20 cellular contexts compared by ENCODE assay signal in genomic region chrX:45351478-45351877, GRCh38.
DNase-seq lines count a peak whose midpoint lies in the region; ATAC-seq, FAIRE-seq and TF ChIP-seq lines count a peak whose summit lies in the region.
"Had no signal": no experiment of that assay in that cellular context is flagged by ENCODE, and none has a peak within 500 bp of the region (broad histone marks: within the 10 kb centered on the region; RNA-seq: fewer than 3 reads in every experiment).

No MANE protein-coding gene starts in this region.

- CTCF ChIA-PET in AG04450 (lab: Charles Lee) = no interaction called here

- no peak for FAIRE-seq in bronchial epithelial cell (lab: Jason Lieb, UNC)
- FAIRE-seq: colon, D721Med, H1 had no signal

- H3K27me3 ChIP-seq in AG04450 (ENCODE audit: control insufficient read depth, insufficient read depth, low read length) = no peaks in the 10 kb centered on the region
- no peaks in the 10 kb centered on the region for H3K27me3 ChIP-seq in bronchial epithelial cell (ENCODE audit: control insufficient read depth, insufficient read depth, low read length)
- no peaks in the 10 kb centered on the region for H3K27me3 ChIP-seq in left lung
- no peaks in the 10 kb centered on the region for H3K27me3 ChIP-seq in uterus
- H3K27me3 ChIP-seq: upper lobe of right lung had no signal

- H3K9me3 ChIP-seq in AG04450 (ENCODE audit: control insufficient read depth, insufficient read depth, low read length) (no peaks in the 10 kb centered on the region), left lung (peaks cover 0 to 3% of the 10 kb centered on the region in 2 donors), uterus (no peaks in the 10 kb centered on the region)
- H3K9me3 ChIP-seq: upper lobe of right lung had no signal

- POLR2A ChIA-PET in AG04450 (lab: Yijun Ruan, JAX) = no interaction called here

- ATAC-seq in left lung (peak; percentile 63), GM21515 (IDR thresholded peaks at IDR 0.05; ENCODE audit: unreplicated experiment) (no peak)
- ATAC-seq: natural killer cell treated with Interleukin-12 subunit alpha and Interleukin-12 subunit beta and Interleukin-15 and Interleukin-18, amount 100 ng/mL, for 72 hours; Panc1; T-cell; upper lobe of right lung had no signal

- TF ChIP-seq POLR2A in uterus (IDR thresholded peaks at IDR 0.05) = no peak

- no peaks in the 10 kb centered on the region for H3K36me3 ChIP-seq in bronchial epithelial cell (ENCODE audit: control insufficient read depth, insufficient read depth, low read length)
- no peaks in the 10 kb centered on the region for H3K36me3 ChIP-seq in left lung
- H3K36me3 ChIP-seq in uterus = no peaks in the 10 kb centered on the region
- H3K36me3 ChIP-seq: upper lobe of right lung had no signal

- no peak for TF ChIP-seq CTCF in AG04450 (IDR thresholded peaks at IDR 0.05; ENCODE audit: low read depth, low read length)
- TF ChIP-seq CTCF in bronchial epithelial cell (IDR thresholded peaks at IDR 0.05; ENCODE audit: insufficient read depth, low read length, severe bottlenecking) = no peak
- no peak for TF ChIP-seq CTCF in left lung (IDR thresholded peaks at IDR 0.05)
- no peak for TF ChIP-seq CTCF in uterus (IDR thresholded peaks at IDR 0.05)

- H3K4me1 ChIP-seq in left lung (no peaks in the 10 kb centered on the region), uterus (no peaks in the 10 kb centered on the region)
- H3K4me1 ChIP-seq: upper lobe of right lung had no signal

- H3K4me3 ChIP-seq in AG04450 (ENCODE audit: low read depth, low read length) = no peak overlapping the region
- H3K4me3 ChIP-seq in bronchial epithelial cell (ENCODE audit: low read depth, low read length) = no peak overlapping the region
- no peak overlapping the region for H3K4me3 ChIP-seq in left lung
- no peak overlapping the region for H3K4me3 ChIP-seq in uterus
- H3K4me3 ChIP-seq: upper lobe of right lung had no signal

- intact Hi-C loops in left lung (cut with DNase I) = no loop called here
- intact Hi-C loops in uterus (cut with DNase I; ENCODE audit: low total_unique reads) = no loop called here

- H3K27ac ChIP-seq in AG04450 (ENCODE audit: low read depth, low read length) (no peak overlapping the region), left lung (no peak overlapping the region), uterus (no peak overlapping the region)
- H3K27ac ChIP-seq: upper lobe of right lung had no signal

- peak; percentile 33 for DNase-seq in AG04450 (ENCODE audit: low read depth, low spot score)
- DNase-seq in LHCN-M2 (ENCODE audit: low read depth) = peak; percentile 77
- peak; percentile 50 for DNase-seq in bronchial epithelial cell (ENCODE audit: low read depth)
- DNase-seq in left lung = no peak
- DNase-seq in mucosa of gallbladder (ENCODE audit: low spot score) = no peak
- DNase-seq in uterus = no peak
- DNase-seq in NOMO-1 treated with dmso at 0.1 percent for 144 hours (lab: John Stamatoyannopoulos, UW; ENCODE audit: unreplicated experiment) = no peak
- DNase-seq: KG1; NCI-H1436 treated with DMSO at 0.1 percent for 48 hours; NCI-H524; retina; stimulated activated CD8-positive, alpha-beta memory T cell treated with anti-CD3 and anti-CD28 coated beads, Interleukin-4, amount 100 ng/mL, for 48 hours; T-cell; upper lobe of right lung had no signal

Comparison
In these comparisons a context has a peak if more than half of its experiments do, and no peak if none do; other contexts are left out.
1. DNase-seq: peak in AG04450 (single experiment), LHCN-M2 (single experiment) and bronchial epithelial cell (single experiment); none in left lung (0 of 2), mucosa of gallbladder (single experiment), uterus (0 of 2) and NOMO-1 treated with dmso at 0.1 percent for 144 hours (single experiment).